Comparison of ENCODE assay signal across 8 cellular contexts in the genomic region with DNA sequence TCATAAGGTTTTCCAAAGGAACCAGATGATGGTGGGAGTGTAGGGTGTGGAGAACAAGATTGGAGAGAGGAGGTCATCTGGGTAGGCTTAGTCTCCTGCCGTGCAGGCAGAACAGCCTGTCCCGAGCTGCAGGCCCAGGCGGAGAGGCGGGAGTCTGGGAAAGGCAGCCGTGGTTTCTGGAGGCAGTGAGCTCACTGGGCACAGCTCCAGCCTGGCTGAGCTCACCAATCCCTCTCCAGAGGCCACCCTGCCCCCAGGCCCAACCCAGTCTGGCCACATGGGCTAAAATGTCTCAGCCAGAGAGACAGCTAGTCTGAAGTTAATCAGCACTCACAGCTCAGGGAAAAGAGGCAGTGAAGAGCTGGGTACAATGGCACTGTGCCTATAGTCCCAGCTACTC. TPM values are rescaled to one million over a fixed set of nuclear protein-coding genes. Genes with fewer than 3 reads are reported as not detected.
DNase-seq lines count a peak whose midpoint lies in the region; ATAC-seq and TF ChIP-seq lines count a peak whose summit lies in the region.

No MANE protein-coding gene starts in this region.

- H3K9me3 ChIP-seq in SJCRH30 (replicated peaks) (no peaks in the 10 kb centered on the region), ovary (no peaks in the 10 kb centered on the region)

- H3K27me3 Mint-ChIP-seq in activated T-helper 1 cell treated with anti-CD3 and anti-CD28 coated beads, Interleukin-12 subunit alpha, Interleukin-12 subunit beta, Interleukin-2, Interleukin-4 antibody, amounts not matched to agents 30 ng/mL and 10 ng/mL and 1 ng/mL, durations not matched to agents 14 hours and 24 hours and 36 hours (ENCODE audit: insufficient read depth), result peaks cover 3% of the 10 kb centered on the region

- peak overlapping the region; percentile 42; the same call in 1 of the 2 replicates for H3K27ac ChIP-seq in C4-2B
- peak overlapping the region; percentile 68 for H3K27ac ChIP-seq in SJCRH30
- H3K27ac ChIP-seq in foreskin keratinocyte, result peak overlapping the region; percentile 77
- H3K27ac ChIP-seq in ovary, result peak overlapping the region; percentile 39 to 46

- peak; percentile 97 for ATAC-seq in foreskin keratinocyte
- no peak for ATAC-seq in HG03439 (IDR thresholded peaks at IDR 0.05; ENCODE audit: unreplicated experiment)
- no peak for ATAC-seq in HG02642 (IDR thresholded peaks at IDR 0.05; ENCODE audit: poor library complexity, unreplicated experiment)

- peaks cover 20% of the 10 kb centered on the region for H3K4me1 ChIP-seq in SJCRH30
- peaks cover 8% of the 10 kb centered on the region for H3K4me1 ChIP-seq in foreskin keratinocyte
- H3K4me1 ChIP-seq in ovary (ENCODE audit: insufficient read depth), result peaks cover 5% of the 10 kb centered on the region

- no peak for TF ChIP-seq EP300 in ovary (IDR thresholded peaks at IDR 0.05)

- peaks cover 51% of the 10 kb centered on the region for H3K36me3 ChIP-seq in SJCRH30
- H3K36me3 ChIP-seq in ovary, result no peaks in the 10 kb centered on the region

- WGBS in ovary, 3 donors, result 0 to 11% (median 7%) methylated on average over 5 of the region's 5 CpGs

- no peak for TF ChIP-seq POLR2A in ovary (IDR thresholded peaks at IDR 0.05)

- intact Hi-C loops in ovary (cut with DNase I), result no loop called here
- intact Hi-C loops in activated T-helper 1 cell treated with anti-CD3 and anti-CD28 coated beads, Interleukin-12 subunit alpha, Interleukin-12 subunit beta, Interleukin-2, Interleukin-4 antibody, amounts not matched to agents 30 ng/mL and 10 ng/mL and 1 ng/mL, durations not matched to agents 14 hours and 24 hours and 36 hours (cut with micrococcal nuclease), result no loop called here

- TF ChIP-seq CTCF in C4-2B (conservative IDR thresholded peaks at IDR 0.05) (no peak), foreskin keratinocyte (conservative IDR thresholded peaks at IDR 0.05) (no peak), ovary (IDR thresholded peaks at IDR 0.05) (no peak)

- H3K27me3 ChIP-seq in SJCRH30 (no peaks in the 10 kb centered on the region), foreskin keratinocyte (no peaks in the 10 kb centered on the region), ovary (no peaks in the 10 kb centered on the region)

- H3K4me1 Mint-ChIP-seq in activated T-helper 1 cell treated with anti-CD3 and anti-CD28 coated beads, Interleukin-12 subunit alpha, Interleukin-12 subunit beta, Interleukin-2, Interleukin-4 antibody, amounts not matched to agents 30 ng/mL and 10 ng/mL and 1 ng/mL, durations not matched to agents 14 hours and 24 hours and 36 hours (ENCODE audit: low read depth), result no peaks in the 10 kb centered on the region

- H3K9me3 Mint-ChIP-seq in activated T-helper 1 cell treated with anti-CD3 and anti-CD28 coated beads, Interleukin-12 subunit alpha, Interleukin-12 subunit beta, Interleukin-2, Interleukin-4 antibody, amounts not matched to agents 30 ng/mL and 10 ng/mL and 1 ng/mL, durations not matched to agents 14 hours and 24 hours and 36 hours, result no peaks in the 10 kb centered on the region

- H3K4me3 ChIP-seq in SJCRH30, result no peak overlapping the region
- H3K4me3 ChIP-seq in ovary, result no peak overlapping the region

- DNase-seq in SJCRH30 (peak; percentile 98), foreskin keratinocyte (peak; percentile 89 to 94), ovary (peak; percentile 88 to 95 (median 91)), MV-4-11 (lab: John Stamatoyannopoulos, UW) (no peak)
- DNase-seq in activated T-helper 1 cell treated with anti-CD3 and anti-CD28 coated beads, Interleukin-12 subunit alpha, Interleukin-12 subunit beta, Interleukin-2, Interleukin-4 antibody, amounts not matched to agents 30 ng/mL and 10 ng/mL and 1 ng/mL, durations not matched to agents 14 hours and 24 hours and 36 hours (ENCODE audit: low spot score), result no peak

- H3K4me3 Mint-ChIP-seq in activated T-helper 1 cell treated with anti-CD3 and anti-CD28 coated beads, Interleukin-12 subunit alpha, Interleukin-12 subunit beta, Interleukin-2, Interleukin-4 antibody, amounts not matched to agents 30 ng/mL and 10 ng/mL and 1 ng/mL, durations not matched to agents 14 hours and 24 hours and 36 hours, result no peak overlapping the region

- H3K27ac Mint-ChIP-seq in activated T-helper 1 cell treated with anti-CD3 and anti-CD28 coated beads, Interleukin-12 subunit alpha, Interleukin-12 subunit beta, Interleukin-2, Interleukin-4 antibody, amounts not matched to agents 30 ng/mL and 10 ng/mL and 1 ng/mL, durations not matched to agents 14 hours and 24 hours and 36 hours, result no peak overlapping the region

- H3K36me3 Mint-ChIP-seq in activated T-helper 1 cell treated with anti-CD3 and anti-CD28 coated beads, Interleukin-12 subunit alpha, Interleukin-12 subunit beta, Interleukin-2, Interleukin-4 antibody, amounts not matched to agents 30 ng/mL and 10 ng/mL and 1 ng/mL, durations not matched to agents 14 hours and 24 hours and 36 hours (ENCODE audit: low read depth), result peaks cover 24% of the 10 kb centered on the region

RNA-seq across cellular contexts. Expression of a gene that starts 12.3 kb away (rescaled TPM):
- total RNA-seq in SJCRH30 (2014; rRNA removed; shearing (Covaris generic)), result 75.5 and 77.7 TPM in 2 replicates
- total RNA-seq in foreskin keratinocyte, result 49.9 and 74.4 TPM in 2 replicates
- polyA plus RNA-seq in foreskin keratinocyte, result 36.1 and 51.0 TPM in 2 replicates
- 10 to 100 TPM in 5 of 7 donors, 1 to 10 TPM in 2; 3.9 to 36.9 (median 15.4) TPM for total RNA-seq in ovary
- polyA plus RNA-seq in ovary, result 10 to 100 TPM in 1 of 2 donors, 1 to 10 TPM in 1; 4.6 to 25.8 TPM
- 48.7 and 49.4 TPM in 2 replicates for total RNA-seq in activated T-helper 1 cell treated with anti-CD3 and anti-CD28 coated beads, Interleukin-12 subunit alpha, Interleukin-12 subunit beta, Interleukin-2, Interleukin-4 antibody, amounts not matched to agents 30 ng/mL and 10 ng/mL and 1 ng/mL, durations not matched to agents 14 hours and 24 hours and 36 hours

RNA-seq across cellular contexts. Expression of a gene that starts 42.2 kb away (rescaled TPM):
- 65.4 and 66.3 TPM in 2 replicates for total RNA-seq in SJCRH30 (2014; rRNA removed; shearing (Covaris generic))
- 95.2 and 115 TPM in 2 replicates for total RNA-seq in foreskin keratinocyte
- polyA plus RNA-seq in foreskin keratinocyte, result 162 and 190 TPM in 2 replicates
- total RNA-seq in ovary, result 10 to 100 TPM; 17.9 to 63.4 (median 45.4) TPM
- polyA plus RNA-seq in ovary, result 10 to 100 TPM in 1 of 2 donors, 1 to 10 TPM in 1; 3.4 to 25.9 TPM
- 1.4 and 2.0 TPM in 2 replicates for total RNA-seq in activated T-helper 1 cell treated with anti-CD3 and anti-CD28 coated beads, Interleukin-12 subunit alpha, Interleukin-12 subunit beta, Interleukin-2, Interleukin-4 antibody, amounts not matched to agents 30 ng/mL and 10 ng/mL and 1 ng/mL, durations not matched to agents 14 hours and 24 hours and 36 hours

Comparison
In these comparisons a context has a peak if more than half of its experiments do, and no peak if none do; other contexts are left out.
1. DNase-seq: peak in SJCRH30 (2 of 2), foreskin keratinocyte (2 of 2) and ovary (5 of 5); none in MV-4-11 (single experiment) and activated T-helper 1 cell treated with anti-CD3 and anti-CD28 coated beads, Interleukin-12 subunit alpha, Interleukin-12 subunit beta, Interleukin-2, Interleukin-4 antibody, amounts not matched to agents 30 ng/mL and 10 ng/mL and 1 ng/mL, durations not matched to agents 14 hours and 24 hours and 36 hours (single experiment).
2. Peak in every context shown above with its lines, with median percentiles within 50 percentile points of each other: H3K27ac ChIP-seq.